ENCODE assay signal across 1 cellular context in genomic region chr4:169270156-169270809, GRCh38.
TF ChIP-seq lines count a peak whose summit lies in the region.

No MANE protein-coding gene starts in this region.

TF ChIP-seq in HepG2, 621 proteins besides CTCF, POLR2A, EP300 and RAD21 (continued from another document):
- no peak for TF ChIP-seq AHDC1 (CRISPR knock-in tag; IDR thresholded peaks at IDR 0.05; ENCODE audit: borderline replicate concordance)
- TF ChIP-seq REXO4 (CRISPR knock-in tag; IDR thresholded peaks at IDR 0.05; ENCODE audit: borderline replicate concordance): no peak
- TF ChIP-seq ZNF20 (CRISPR knock-in tag; IDR thresholded peaks at IDR 0.05): 0 out of 2 replicates have a peak, but pooled peaks have one; percentile 63
- TF ChIP-seq FOXA1 (IDR thresholded peaks at IDR 0.05): no peak
- no peak for TF ChIP-seq FOXA1 (CRISPR knock-in tag; IDR thresholded peaks at IDR 0.05)
- TF ChIP-seq SMC3 (IDR thresholded peaks at IDR 0.05; ENCODE audit: low read length): no peak
- no peak for TF ChIP-seq ZNF557 (CRISPR knock-in tag; IDR thresholded peaks at IDR 0.05)
- TF ChIP-seq ARID3A (IDR thresholded peaks at IDR 0.05; ENCODE audit: low read depth, low read length): no peak
TF ChIP-seq in HepG2: peak in this region for 50.
